Comparison of ENCODE assay signal across 1 cellular context in the genomic region with DNA sequence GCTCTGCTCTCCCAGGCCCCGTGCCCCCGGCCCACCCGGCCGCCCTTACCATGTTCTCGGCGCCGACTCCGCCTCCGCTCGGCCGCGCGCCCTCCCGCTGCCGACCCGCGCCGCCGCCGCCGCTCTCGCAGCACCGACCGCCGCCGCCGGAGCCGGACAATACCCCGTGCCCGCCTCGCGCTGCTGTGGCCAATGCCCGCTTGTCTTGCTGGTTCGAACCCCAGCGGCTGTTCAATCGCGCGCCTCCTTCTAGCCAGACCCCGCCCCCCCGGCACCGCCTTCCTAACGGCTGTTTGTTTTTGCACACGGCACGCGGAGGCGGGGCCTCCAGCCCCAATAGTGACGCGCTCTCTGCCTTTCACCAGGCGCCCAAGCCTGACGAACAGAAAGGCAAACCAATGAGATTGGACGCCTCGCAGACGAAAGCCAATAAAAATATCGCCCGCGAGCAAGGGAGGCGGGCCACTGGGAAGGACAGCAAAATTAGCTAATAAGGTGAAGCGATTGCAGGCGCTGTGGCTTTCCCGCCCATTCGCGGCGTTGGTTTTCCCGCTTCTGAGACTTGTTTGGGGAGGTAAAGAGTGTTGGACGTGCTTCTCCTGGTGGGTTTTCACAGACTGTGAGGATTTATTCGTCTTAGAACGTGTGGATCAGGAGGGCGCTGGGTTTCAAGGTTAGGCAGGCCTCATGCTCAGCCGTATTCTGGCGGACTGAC.
TF ChIP-seq lines count a peak whose summit lies in the region.

A gene (minus strand): TSS at position 168 of the 715 bp plus-strand sequence. CDS start 116 bp downstream, at position 52.

TF ChIP-seq in HEK293, 187 proteins besides CTCF, POLR2A, EP300 and RAD21 (continued from another document):
- TF ChIP-seq, protein P1, sequence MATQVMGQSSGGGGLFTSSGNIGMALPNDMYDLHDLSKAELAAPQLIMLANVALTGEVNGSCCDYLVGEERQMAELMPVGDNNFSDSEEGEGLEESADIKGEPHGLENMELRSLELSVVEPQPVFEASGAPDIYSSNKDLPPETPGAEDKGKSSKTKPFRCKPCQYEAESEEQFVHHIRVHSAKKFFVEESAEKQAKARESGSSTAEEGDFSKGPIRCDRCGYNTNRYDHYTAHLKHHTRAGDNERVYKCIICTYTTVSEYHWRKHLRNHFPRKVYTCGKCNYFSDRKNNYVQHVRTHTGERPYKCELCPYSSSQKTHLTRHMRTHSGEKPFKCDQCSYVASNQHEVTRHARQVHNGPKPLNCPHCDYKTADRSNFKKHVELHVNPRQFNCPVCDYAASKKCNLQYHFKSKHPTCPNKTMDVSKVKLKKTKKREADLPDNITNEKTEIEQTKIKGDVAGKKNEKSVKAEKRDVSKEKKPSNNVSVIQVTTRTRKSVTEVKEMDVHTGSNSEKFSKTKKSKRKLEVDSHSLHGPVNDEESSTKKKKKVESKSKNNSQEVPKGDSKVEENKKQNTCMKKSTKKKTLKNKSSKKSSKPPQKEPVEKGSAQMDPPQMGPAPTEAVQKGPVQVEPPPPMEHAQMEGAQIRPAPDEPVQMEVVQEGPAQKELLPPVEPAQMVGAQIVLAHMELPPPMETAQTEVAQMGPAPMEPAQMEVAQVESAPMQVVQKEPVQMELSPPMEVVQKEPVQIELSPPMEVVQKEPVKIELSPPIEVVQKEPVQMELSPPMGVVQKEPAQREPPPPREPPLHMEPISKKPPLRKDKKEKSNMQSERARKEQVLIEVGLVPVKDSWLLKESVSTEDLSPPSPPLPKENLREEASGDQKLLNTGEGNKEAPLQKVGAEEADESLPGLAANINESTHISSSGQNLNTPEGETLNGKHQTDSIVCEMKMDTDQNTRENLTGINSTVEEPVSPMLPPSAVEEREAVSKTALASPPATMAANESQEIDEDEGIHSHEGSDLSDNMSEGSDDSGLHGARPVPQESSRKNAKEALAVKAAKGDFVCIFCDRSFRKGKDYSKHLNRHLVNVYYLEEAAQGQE (tag by site-specific recombination; IDR thresholded peaks at IDR 0.05), result no peak
- TF ChIP-seq ZNF19 (tag by site-specific recombination; IDR thresholded peaks at IDR 0.05; ENCODE audit: low read depth) (no peak), ZNF561 (tag by site-specific recombination; IDR thresholded peaks at IDR 0.05; ENCODE audit: borderline replicate concordance) (no peak; the same call in 1 of the 2 replicates), ZNF112 (tag by site-specific recombination; IDR thresholded peaks at IDR 0.05) (no peak), GLI2 (tag by site-specific recombination; IDR thresholded peaks at IDR 0.05; ENCODE audit: borderline replicate concordance, low read depth) (no peak), ZNF341 (tag by site-specific recombination; IDR thresholded peaks at IDR 0.05; ENCODE audit: low read depth) (peak; percentile 87), IKZF3 (tag by site-specific recombination; IDR thresholded peaks at IDR 0.05) (no peak), ZNF596 (tag by site-specific recombination; IDR thresholded peaks at IDR 0.05) (no peak; the same call in 1 of the 2 replicates), KLF16 (tag by site-specific recombination; IDR thresholded peaks at IDR 0.05) (peak; percentile 61; the same call in 1 of the 2 replicates), PRDM1 (tag by site-specific recombination; IDR thresholded peaks at IDR 0.05) (no peak), HOXC10 (CRISPR knock-in tag; IDR thresholded peaks at IDR 0.05) (no peak), ZBTB7A (tag by site-specific recombination; IDR thresholded peaks at IDR 0.05; ENCODE audit: low read depth) (peak; percentile 87; the same call in 1 of the 2 replicates), ZNF16 (tag by site-specific recombination; IDR thresholded peaks at IDR 0.05; ENCODE audit: low read depth) (no peak), ZNF768 (tag by site-specific recombination; IDR thresholded peaks at IDR 0.05) (no peak)
- TF ChIP-seq, protein P2, sequence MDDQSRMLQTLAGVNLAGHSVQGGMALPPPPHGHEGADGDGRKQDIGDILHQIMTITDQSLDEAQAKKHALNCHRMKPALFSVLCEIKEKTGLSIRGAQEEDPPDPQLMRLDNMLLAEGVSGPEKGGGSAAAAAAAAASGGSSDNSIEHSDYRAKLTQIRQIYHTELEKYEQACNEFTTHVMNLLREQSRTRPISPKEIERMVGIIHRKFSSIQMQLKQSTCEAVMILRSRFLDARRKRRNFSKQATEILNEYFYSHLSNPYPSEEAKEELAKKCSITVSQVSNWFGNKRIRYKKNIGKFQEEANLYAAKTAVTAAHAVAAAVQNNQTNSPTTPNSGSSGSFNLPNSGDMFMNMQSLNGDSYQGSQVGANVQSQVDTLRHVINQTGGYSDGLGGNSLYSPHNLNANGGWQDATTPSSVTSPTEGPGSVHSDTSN (CRISPR knock-in tag; IDR thresholded peaks at IDR 0.05), result peak; percentile 98
